Comparison of ENCODE assay signal across 8 cellular contexts in genomic region chr1:46527474-46528296, GRCh38. TPM values are rescaled to one million over a fixed set of nuclear protein-coding genes. Genes with fewer than 3 reads are reported as not detected.
DNase-seq lines count a peak whose midpoint lies in the region; ATAC-seq, FAIRE-seq and TF ChIP-seq lines count a peak whose summit lies in the region.

No MANE protein-coding gene starts in this region.

- dilution Hi-C loops in endothelial cell of umbilical vein (cut with MboI; ENCODE audit: extremely low pct_ligation_motif_present, low sequenced_read_pairs) = no loop called here

- H3K4me1 ChIP-seq in endothelial cell of umbilical vein (ENCODE audit: control insufficient read depth, extremely low read depth, insufficient read depth, low read length) = no peaks in the 10 kb centered on the region
- H3K4me1 ChIP-seq in mucosa of rectum (ENCODE audit: control insufficient read depth in 2 of 2, insufficient read depth in 2 of 2, low read length in 2 of 2) = peaks cover under 1 to 8% of the 10 kb centered on the region in 2 donors

- H4K20me1 ChIP-seq in endothelial cell of umbilical vein (replicated peaks; ENCODE audit: control insufficient read depth, extremely low read depth, insufficient read depth, low read length) = no peaks in the 10 kb centered on the region

- no peak overlapping the region for H3K4me2 ChIP-seq in endothelial cell of umbilical vein (ENCODE audit: insufficient read depth, low read length)

- no peak overlapping the region for H3K4me3 ChIP-seq in endothelial cell of umbilical vein (replicated peaks in 1 of 3; ENCODE audit: insufficient read depth in 1 of 3, low read depth in 1 of 3, low read length in 3 of 3)
- H3K4me3 ChIP-seq in mucosa of rectum (ENCODE audit: low read length in 2 of 2) = no peak overlapping the region

- H3K9me3 ChIP-seq in endothelial cell of umbilical vein (replicated peaks; ENCODE audit: control insufficient read depth, insufficient read depth, low read length) = no peaks in the 10 kb centered on the region
- no peaks in the 10 kb centered on the region for H3K9me3 ChIP-seq in mucosa of rectum (ENCODE audit: control insufficient read depth in 2 of 2, low read length in 2 of 2)

- no peak overlapping the region for H2AFZ ChIP-seq in endothelial cell of umbilical vein (ENCODE audit: low read depth, low read length)

- H3K27me3 ChIP-seq in endothelial cell of umbilical vein (ENCODE audit: control insufficient read depth in 2 of 2, insufficient read depth in 2 of 2, low read length in 2 of 2) (peaks cover 52 to 57% of the 10 kb centered on the region in 2 experiments), mucosa of rectum (ENCODE audit: control insufficient read depth in 2 of 2, insufficient read depth in 2 of 2, low read length in 2 of 2) (peaks cover 12 to 20% of the 10 kb centered on the region in 2 donors)

- ATAC-seq in HG03342 (IDR thresholded peaks at IDR 0.05; ENCODE audit: unreplicated experiment) (peak; percentile 67), GM18861 (IDR thresholded peaks at IDR 0.05; ENCODE audit: unreplicated experiment) (no peak)

- DNase-seq in GM04503 (ENCODE audit: low read depth) (peak; percentile 27), NOMO-1 (lab: John Stamatoyannopoulos, UW; ENCODE audit: unreplicated experiment in 2 of 2) (peak; percentile 68 to 70), endothelial cell of umbilical vein (ENCODE audit: low read depth, low spot score) (peak; percentile 67)
- DNase-seq in activated CD8-positive, alpha-beta memory T cell treated with anti-CD3 and anti-CD28 coated beads for 48 hours (ENCODE audit: low read depth in 2 of 3, low spot score in 2 of 3) = peak; percentile 44 to 61 (median 57)
- peak; percentile 36 to 66 for DNase-seq in stimulated activated CD8-positive, alpha-beta memory T cell treated with anti-CD3 and anti-CD28 coated beads, Interleukin-7, amount 100 ng/mL, for 48 hours (ENCODE audit: extremely low read depth in 1 of 2, low read depth in 1 of 2)

- intact Hi-C loops in endothelial cell of umbilical vein (cut with micrococcal nuclease) = loop anchor here (1.0 kb wide), 4 partner anchors 50 to 121 kb away; no protein-coding TSS in a partner anchor

- H3K9me1 ChIP-seq in endothelial cell of umbilical vein (replicated peaks; ENCODE audit: control insufficient read depth, extremely low read depth, insufficient read depth, low read length) = no peaks in the 10 kb centered on the region

- H3K9ac ChIP-seq in endothelial cell of umbilical vein (replicated peaks; ENCODE audit: extremely low read depth, insufficient read depth, low read length) = no peak overlapping the region
- no peak overlapping the region for H3K9ac ChIP-seq in mucosa of rectum (ENCODE audit: low read depth in 1 of 2, low read length in 2 of 2)

- CTCF ChIA-PET in endothelial cell of umbilical vein (lab: Charles Lee) = interaction anchor here (0.6 to 6.5 kb wide), 17 partner anchors 8 to 125 kb away, joined by 3 to 165 read pairs (median 8); a partner anchor contains a TSS

- no peak for TF ChIP-seq POLR2A in endothelial cell of umbilical vein (IDR thresholded peaks at IDR 0.05; ENCODE audit: low read depth, low read length)

- peak; percentile 90 to 95 for TF ChIP-seq CTCF in endothelial cell of umbilical vein (IDR thresholded peaks at IDR 0.05; ENCODE audit: extremely low read depth in 1 of 2, insufficient read depth in 1 of 2, low read depth in 1 of 2, low read length in 2 of 2)

- no peaks in the 10 kb centered on the region for H3K79me2 ChIP-seq in endothelial cell of umbilical vein (ENCODE audit: control insufficient read depth, insufficient read depth, low read length)

- no peak overlapping the region for H3K27ac ChIP-seq in endothelial cell of umbilical vein (ENCODE audit: insufficient read depth, low read depth, low read length)
- H3K27ac ChIP-seq in mucosa of rectum (ENCODE audit: low read depth in 2 of 2, low read length in 2 of 2) = peak overlapping the region; percentile 38 to 68

- BruUV-seq in endothelial cell of umbilical vein (replicated peaks; lab: Mats Ljungman, UMichigan) = no TSS peak

- H3K36me3 ChIP-seq in endothelial cell of umbilical vein (ENCODE audit: control insufficient read depth in 2 of 2, extremely low read depth in 1 of 2, insufficient read depth in 2 of 2, low read length in 2 of 2) (no peaks in the 10 kb centered on the region), mucosa of rectum (ENCODE audit: control insufficient read depth in 2 of 2, insufficient read depth in 2 of 2, low read length in 2 of 2) (no peaks in the 10 kb centered on the region)

- FAIRE-seq in endothelial cell of umbilical vein (lab: Jason Lieb, UNC) = peak; percentile 72

- POLR2A ChIA-PET in endothelial cell of umbilical vein (lab: Charles Lee) = no interaction called here

TF ChIP-seq in endothelial cell of umbilical vein, 7 proteins besides CTCF, POLR2A, EP300 and RAD21:
- TF ChIP-seq MYC (IDR thresholded peaks at IDR 0.05; ENCODE audit: low read depth, low read length) (no peak), FOS (IDR thresholded peaks at IDR 0.05; ENCODE audit: borderline replicate concordance, insufficient read depth, low read length) (no peak), POLR2AphosphoS5 (IDR thresholded peaks at IDR 0.05; ENCODE audit: insufficient read depth, low read depth, low read length) (no peak), MAX (IDR thresholded peaks at IDR 0.05; ENCODE audit: insufficient read depth, insufficient read length) (peak; percentile 32), GATA2 (IDR thresholded peaks at IDR 0.05; ENCODE audit: insufficient read depth, insufficient read length, low read depth, low read length) (no peak), JUN (IDR thresholded peaks at IDR 0.05; ENCODE audit: borderline replicate concordance, insufficient read depth, insufficient read length, low read depth) (no peak), EZH2 (IDR thresholded peaks at IDR 0.05; ENCODE audit: borderline replicate concordance, low read depth, low read length, severe bottlenecking) (peak; percentile 23)
TF ChIP-seq in endothelial cell of umbilical vein: peak in this region for 2.

RNA-seq across cellular contexts. Expression of gene KNCN, which starts 23.8 kb away (rescaled TPM):
- total RNA-seq in endothelial cell of umbilical vein = not detected in 2 replicates
- not detected in 2 replicates for polyA plus RNA-seq in endothelial cell of umbilical vein
- polyA plus RNA-seq in endothelial cell of umbilical vein (2011; cell fraction: cytosol; rRNA removed) = not detected in 2 replicates
- not detected in 2 replicates for polyA plus RNA-seq in endothelial cell of umbilical vein (2011; cell fraction: nucleus; rRNA removed)
- polyA plus RNA-seq in endothelial cell of umbilical vein (2012) = not detected in 2 replicates
- not detected in 2 replicates for polyA minus RNA-seq in endothelial cell of umbilical vein
- polyA minus RNA-seq in endothelial cell of umbilical vein (2011; cell fraction: cytosol; rRNA and poly(A)+ RNA removed) = not detected
- polyA minus RNA-seq in endothelial cell of umbilical vein (2011; cell fraction: nucleus; rRNA and poly(A)+ RNA removed) = not detected in 2 replicates

RNA-seq across cellular contexts. Expression of gene DMBX1, which starts 38.0 kb away (rescaled TPM):
- total RNA-seq in endothelial cell of umbilical vein = not detected in 2 replicates
- not detected in 2 replicates for polyA plus RNA-seq in endothelial cell of umbilical vein
- polyA plus RNA-seq in endothelial cell of umbilical vein (2011; cell fraction: cytosol; rRNA removed) = not detected in 2 replicates
- not detected in 2 replicates for polyA plus RNA-seq in endothelial cell of umbilical vein (2011; cell fraction: nucleus; rRNA removed)
- polyA plus RNA-seq in endothelial cell of umbilical vein (2012) = not detected in 2 replicates
- 0.51 and 0.62 TPM in 2 replicates for polyA minus RNA-seq in endothelial cell of umbilical vein
- 1.2 TPM for polyA minus RNA-seq in endothelial cell of umbilical vein (2011; cell fraction: cytosol; rRNA and poly(A)+ RNA removed)
- polyA minus RNA-seq in endothelial cell of umbilical vein (2011; cell fraction: nucleus; rRNA and poly(A)+ RNA removed) = not detected in 2 replicates
